Comparison of ENCODE assay signal across 24 cellular contexts in genomic region chr12:62379723-62380045, GRCh38.
"Had no signal": no experiment of that assay in that cellular context is flagged by ENCODE, and none has a peak within 500 bp of the region (broad histone marks: within the 10 kb centered on the region; RNA-seq: fewer than 3 reads in every experiment).

No MANE protein-coding gene starts in this region.

- H3K9me3 Mint-ChIP-seq: activated B cell treated with CpG ODN at 0.5 μM for 24 hours; dendritic cell treated with granulocyte-macrophage colony-stimulating factor and Interleukin-4, amounts not matched to agents 40 ng/mL and 50 ng/mL, for 4 days; nephron progenitor cell; type B pancreatic cell had no signal

- H3K4me3 ChIP-seq: body of pancreas, cardiac muscle cell, heart right ventricle, pancreas, psoas muscle, right atrium auricular region, SK-N-MC, spleen, thoracic aorta had no signal

- H3K4me1 ChIP-seq: body of pancreas, pancreas, psoas muscle, right atrium auricular region had no signal

- H3K27ac Mint-ChIP-seq: activated B cell treated with CpG ODN at 0.5 μM for 24 hours; dendritic cell treated with granulocyte-macrophage colony-stimulating factor and Interleukin-4, amounts not matched to agents 40 ng/mL and 50 ng/mL, for 4 days; nephron progenitor cell; type B pancreatic cell had no signal

- H3K4me3 Mint-ChIP-seq: activated B cell treated with CpG ODN at 0.5 μM for 24 hours; dendritic cell treated with granulocyte-macrophage colony-stimulating factor and Interleukin-4, amounts not matched to agents 40 ng/mL and 50 ng/mL, for 4 days; nephron progenitor cell; type B pancreatic cell had no signal

- DNase-seq: activated B cell treated with CpG ODN at 0.5 μM for 24 hours; activated CD8-positive, alpha-beta memory T cell treated with anti-CD3 and anti-CD28 coated beads, Interleukin-2, amount 50 U/mL, for 48 hours; activated effector memory CD4-positive, alpha-beta T cell treated with anti-CD3 and anti-CD28 coated beads, Interleukin-2, amount 50 U/mL, for 16 hours; activated T-cell treated with anti-CD3 and anti-CD28 coated beads, Interleukin-2, amount 50 U/mL, for 48 hours; body of pancreas; effector CD4-positive, alpha-beta T cell; heart right ventricle; islet precursor cell; left cardiac atrium; midbrain; nephron progenitor cell; pancreas; psoas muscle; spleen; stimulated activated CD4-positive, alpha-beta T cell treated with anti-CD3 and anti-CD28 coated beads, Interleukin-4, amount 100 ng/mL, for 1 hour; stimulated activated naive CD4-positive, alpha-beta T cell treated with Interleukin-2 at 50 U/mL for 16 hours; T-helper 9 cell had no signal

- H3K27me3 ChIP-seq: body of pancreas, cardiac muscle cell, heart right ventricle, pancreas, right atrium auricular region, spleen had no signal

- FAIRE-seq: endometrium had no signal

- ATAC-seq: body of pancreas, heart right ventricle, left cardiac atrium, pancreas, psoas muscle had no signal

- H3K4me1 Mint-ChIP-seq: nephron progenitor cell had no signal

- H3K27me3 Mint-ChIP-seq: activated B cell treated with CpG ODN at 0.5 μM for 24 hours; dendritic cell treated with granulocyte-macrophage colony-stimulating factor and Interleukin-4, amounts not matched to agents 40 ng/mL and 50 ng/mL, for 4 days; type B pancreatic cell had no signal

- H3K9me3 ChIP-seq: body of pancreas, heart right ventricle, pancreas, psoas muscle, right atrium auricular region, spleen, thoracic aorta had no signal

- H3K27ac ChIP-seq: body of pancreas, cardiac muscle cell, heart right ventricle, pancreas, psoas muscle, right atrium auricular region, SK-N-MC, spleen, thoracic aorta had no signal
